In the genomic region with DNA sequence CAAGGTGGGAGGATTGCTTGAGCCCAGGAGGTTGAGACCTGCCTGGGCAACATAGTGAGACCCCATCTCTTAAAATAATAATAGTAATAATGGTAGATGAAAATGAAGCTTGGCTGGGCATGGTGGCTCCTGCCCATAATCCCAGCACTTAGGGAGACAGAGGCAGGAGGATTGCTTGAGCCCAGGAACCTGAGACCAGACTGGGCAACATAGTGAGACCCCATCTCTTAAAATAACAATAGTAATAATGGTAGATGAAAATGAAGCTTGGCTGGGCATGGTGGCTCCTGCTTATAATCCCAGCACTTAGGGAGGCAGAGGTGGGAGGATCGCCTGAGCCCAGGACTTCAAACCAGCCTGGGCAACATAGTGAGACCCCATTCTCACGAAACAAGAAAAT, we compare ENCODE assay signal across 16 cellular contexts. TPM values are rescaled to one million over a fixed set of nuclear protein-coding genes. Genes with fewer than 3 reads are reported as not detected.
DNase-seq lines count a peak whose midpoint lies in the region; ATAC-seq and TF ChIP-seq lines count a peak whose summit lies in the region.
"Had no signal": no experiment of that assay in that cellular context is flagged by ENCODE, and none has a peak within 500 bp of the region (broad histone marks: within the 10 kb centered on the region; RNA-seq: fewer than 3 reads in every experiment).

No MANE protein-coding gene starts in this region.

- POLR2A ChIA-PET in WTC11 (lab: Charles Lee): no interaction called here

- H3K36me3 ChIP-seq in esophagus (ENCODE audit: control insufficient read depth in 2 of 2, insufficient read depth in 2 of 2, low read length in 1 of 2) (no peaks in the 10 kb centered on the region), suprapubic skin (no peaks in the 10 kb centered on the region)
- H3K36me3 ChIP-seq: BLaER1 treated with 17β-estradiol and CSF1 and Interleukin-3, amounts not matched to agents 10 nM and 100 nM had no signal

- TF ChIP-seq POLR2A in suprapubic skin (IDR thresholded peaks at IDR 0.05): no peak

- TF ChIP-seq CTCF in WTC11 (IDR thresholded peaks at IDR 0.05): no peak
- TF ChIP-seq CTCF in suprapubic skin (IDR thresholded peaks at IDR 0.05): no peak

- H3K27me3 ChIP-seq in esophagus (ENCODE audit: control insufficient read depth in 1 of 2, insufficient read depth in 2 of 2, low read length in 2 of 2) (no peaks in the 10 kb centered on the region), suprapubic skin (no peaks in the 10 kb centered on the region)
- H3K27me3 ChIP-seq: BLaER1 treated with 17β-estradiol and CSF1 and Interleukin-3, amounts not matched to agents 10 nM and 100 nM had no signal

- H3K36me3 Mint-ChIP-seq in activated naive CD4-positive, alpha-beta T cell treated with anti-CD3 and anti-CD28 coated beads, Interleukin-2, amount 10 ng/mL, durations not matched to agents 7 days and 5 days: no peaks in the 10 kb centered on the region
- no peaks in the 10 kb centered on the region for H3K36me3 Mint-ChIP-seq in WTC11

- H3K27me3 Mint-ChIP-seq in activated naive CD4-positive, alpha-beta T cell treated with anti-CD3 and anti-CD28 coated beads, Interleukin-2, amount 10 ng/mL, durations not matched to agents 7 days and 5 days: peaks cover 23% of the 10 kb centered on the region
- H3K27me3 Mint-ChIP-seq in WTC11 (ENCODE audit: low read depth): no peaks in the 10 kb centered on the region; the same call in 1 of the 2 replicates

- CTCF ChIA-PET in activated naive CD4-positive, alpha-beta T cell treated with anti-CD3 and anti-CD28 coated beads, Interleukin-2, amount 10 ng/mL, durations not matched to agents 7 days and 5 days (lab: Charles Lee): no interaction called here
- CTCF ChIA-PET in WTC11 (lab: Charles Lee): no interaction called here

- H3K27ac ChIP-seq in esophagus (ENCODE audit: low read depth in 2 of 2, low read length in 1 of 2) (peak overlapping the region; percentile 84 to 93), suprapubic skin (peak overlapping the region; percentile 72)
- H3K27ac ChIP-seq: BLaER1 treated with 17β-estradiol and CSF1 and Interleukin-3, amounts not matched to agents 10 nM and 100 nM; GM23248 had no signal

- peak overlapping the region; percentile 51 for H3K27ac Mint-ChIP-seq in activated naive CD4-positive, alpha-beta T cell treated with anti-CD3 and anti-CD28 coated beads, Interleukin-2, amount 10 ng/mL, durations not matched to agents 7 days and 5 days
- no peak overlapping the region for H3K27ac Mint-ChIP-seq in WTC11
- H3K27ac Mint-ChIP-seq: CD4-positive, alpha-beta T cell had no signal

- H3K4me3 ChIP-seq in esophagus (ENCODE audit: low read depth in 1 of 2, low read length in 2 of 2) (no peak overlapping the region), suprapubic skin (no peak overlapping the region)
- H3K4me3 ChIP-seq: BLaER1 treated with 17β-estradiol and CSF1 and Interleukin-3, amounts not matched to agents 10 nM and 100 nM; GM12878; GM23248 had no signal

- TF ChIP-seq EP300 in suprapubic skin (IDR thresholded peaks at IDR 0.05): no peak

- no peak for ATAC-seq in WTC11
- ATAC-seq in HG02840 (IDR thresholded peaks at IDR 0.05; ENCODE audit: low FRiP score, unreplicated experiment): no peak
- ATAC-seq: GM12878 had no signal

- H3K9me3 ChIP-seq in esophagus (ENCODE audit: control insufficient read depth in 2 of 2, insufficient read depth in 1 of 2, low read depth in 1 of 2, low read length in 1 of 2) (no peaks in the 10 kb centered on the region), suprapubic skin (no peaks in the 10 kb centered on the region)
- H3K9me3 ChIP-seq: BLaER1 treated with 17β-estradiol and CSF1 and Interleukin-3, amounts not matched to agents 10 nM and 100 nM had no signal

- no peaks in the 10 kb centered on the region for H3K4me1 Mint-ChIP-seq in activated naive CD4-positive, alpha-beta T cell treated with anti-CD3 and anti-CD28 coated beads, Interleukin-2, amount 10 ng/mL, durations not matched to agents 7 days and 5 days
- H3K4me1 Mint-ChIP-seq in WTC11: peaks cover 8% of the 10 kb centered on the region

- DNase-seq in activated naive CD4-positive, alpha-beta T cell treated with anti-CD3 and anti-CD28 coated beads, Interleukin-2, amount 10 ng/mL, durations not matched to agents 7 days and 5 days: no peak
- no peak for DNase-seq in activated naive CD4-positive, alpha-beta T cell treated with Interleukin-2 at 50 U/mL for 16 hours
- DNase-seq in WTC11 (ENCODE audit: low spot score) (no peak), suprapubic skin (ENCODE audit: low spot score in 2 of 2) (no peak), NCI-H82 treated with DMSO at 0.1 percent for 48 hours (lab: John Stamatoyannopoulos, UW; ENCODE audit: unreplicated experiment) (no peak), SIG-M5 (lab: John Stamatoyannopoulos, UW) (no peak)
- DNase-seq: 8988T; ACHN; Calu3; CD4-positive, alpha-beta T cell; GM23248; H7 had no signal

- H3K4me3 Mint-ChIP-seq in activated naive CD4-positive, alpha-beta T cell treated with anti-CD3 and anti-CD28 coated beads, Interleukin-2, amount 10 ng/mL, durations not matched to agents 7 days and 5 days: no peak overlapping the region
- no peak overlapping the region for H3K4me3 Mint-ChIP-seq in WTC11
- H3K4me3 Mint-ChIP-seq: CD4-positive, alpha-beta T cell had no signal

- H3K4me1 ChIP-seq in esophagus (ENCODE audit: control insufficient read depth in 2 of 2, insufficient read depth in 2 of 2, low read length in 1 of 2) (peaks cover 0 to 9% of the 10 kb centered on the region in 2 donors), suprapubic skin (peaks cover 18% of the 10 kb centered on the region)

- no peaks in the 10 kb centered on the region for H3K9me3 Mint-ChIP-seq in activated naive CD4-positive, alpha-beta T cell treated with anti-CD3 and anti-CD28 coated beads, Interleukin-2, amount 10 ng/mL, durations not matched to agents 7 days and 5 days
- H3K9me3 Mint-ChIP-seq in WTC11: no peaks in the 10 kb centered on the region
- H3K9me3 Mint-ChIP-seq: CD4-positive, alpha-beta T cell had no signal

- WGBS in esophagus, 2 donors: 83 to 92% methylated on average over 2 of the region's 2 CpGs
- WGBS in suprapubic skin: 98% methylated on average over 2 of the region's 2 CpGs

TF ChIP-seq in WTC11, 78 proteins besides CTCF, POLR2A, EP300 and RAD21:
- TF ChIP-seq ZNF121 (CRISPR knock-in tag; IDR thresholded peaks at IDR 0.05) (peak; percentile 80), ZBTB21 (CRISPR knock-in tag; IDR thresholded peaks at IDR 0.05; ENCODE audit: borderline replicate concordance) (no peak), ZNF232 (CRISPR knock-in tag; IDR thresholded peaks at IDR 0.05) (no peak)

RNA-seq across cellular contexts. Expression of gene LMTK2, which starts 49.5 kb away (rescaled TPM):
- total RNA-seq in WTC11 (2021) (23.0 to 25.5 TPM (median 24.3 TPM) in 3 replicates), suprapubic skin (10 to 100 TPM; 34.0 to 45.1 (median 39.8) TPM)
- 1 to 10 TPM; 7.0 to 9.2 TPM for polyA plus RNA-seq in esophagus
